9 cellular contexts compared by ENCODE assay signal in the genomic region with DNA sequence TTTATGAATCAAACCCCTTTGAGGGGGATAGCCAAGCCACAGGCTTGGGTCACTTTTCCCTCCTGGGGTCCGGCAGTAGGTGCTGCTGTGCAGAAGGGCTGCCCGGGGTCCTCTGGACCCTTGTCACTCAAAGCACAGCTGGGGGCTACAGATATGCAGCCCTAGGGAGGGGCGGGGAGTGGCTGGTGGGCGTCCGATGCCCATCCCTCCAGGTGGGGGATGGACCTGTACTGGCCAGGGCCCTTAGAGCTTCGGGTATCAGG. TPM values are rescaled to one million over a fixed set of nuclear protein-coding genes. Genes with fewer than 3 reads are reported as not detected.
DNase-seq lines count a peak whose midpoint lies in the region; ATAC-seq and TF ChIP-seq lines count a peak whose summit lies in the region.
"Had no signal": no experiment of that assay in that cellular context is flagged by ENCODE, and none has a peak within 500 bp of the region (broad histone marks: within the 10 kb centered on the region; RNA-seq: fewer than 3 reads in every experiment).

No MANE protein-coding gene starts in this region.

- H3K9ac ChIP-seq in mucosa of stomach (ENCODE audit: low read length) = peak overlapping the region; percentile 66

- ATAC-seq in heart right ventricle = no peak
- ATAC-seq in Right ventricle myocardium superior (ENCODE audit: poor library complexity) = no peak
- ATAC-seq in central memory CD8-positive, alpha-beta T cell (replicated peaks; ENCODE audit: extremely low read depth, poor library complexity, severe bottlenecking) = no peak
- ATAC-seq in aorta (ENCODE audit: low FRiP score) = no peak
- ATAC-seq in left lobe of liver = no peak

- DNase-seq in heart right ventricle = no peak
- DNase-seq in Right ventricle myocardium superior = no peak
- DNase-seq in central memory CD8-positive, alpha-beta T cell (ENCODE audit: low spot score in 2 of 2) = no peak
- no peak for DNase-seq in aorta
- no peak for DNase-seq in left lobe of liver (ENCODE audit: low spot score)
- no peak for DNase-seq in NCI-H774 (lab: John Stamatoyannopoulos, UW)
- no peak for DNase-seq in WERI-Rb-1
- DNase-seq: DND-41 had no signal

- H3K9me3 ChIP-seq in heart right ventricle = no peaks in the 10 kb centered on the region
- H3K9me3 ChIP-seq in mucosa of stomach (ENCODE audit: control insufficient read depth, low read length) = no peaks in the 10 kb centered on the region
- H3K9me3 ChIP-seq in aorta (ENCODE audit: control insufficient read depth, low read length) = no peaks in the 10 kb centered on the region
- no peaks in the 10 kb centered on the region for H3K9me3 ChIP-seq in WERI-Rb-1 (ENCODE audit: severe bottlenecking)

- no peaks in the 10 kb centered on the region for H3K27me3 Mint-ChIP-seq in central memory CD8-positive, alpha-beta T cell

- peak overlapping the region; percentile 74 for H3K4me3 Mint-ChIP-seq in central memory CD8-positive, alpha-beta T cell

- H3K36me3 Mint-ChIP-seq in central memory CD8-positive, alpha-beta T cell (ENCODE audit: insufficient read depth) = peaks cover 11% of the 10 kb centered on the region

- no peak for TF ChIP-seq CTCF in heart right ventricle (IDR thresholded peaks at IDR 0.05)
- TF ChIP-seq CTCF in WERI-Rb-1 (IDR thresholded peaks at IDR 0.05; ENCODE audit: low read depth, low read length) = no peak

- peak overlapping the region; percentile 35 for H3K27ac Mint-ChIP-seq in central memory CD8-positive, alpha-beta T cell (ENCODE audit: low read depth)

- H3K4me1 ChIP-seq in heart right ventricle (peaks cover 34 to 86% (median 70%) of the 10 kb centered on the region in 9 donors), mucosa of stomach (ENCODE audit: control insufficient read depth, insufficient read depth, low read length) (peaks cover 61% of the 10 kb centered on the region), aorta (ENCODE audit: control insufficient read depth in 1 of 2, insufficient read depth in 2 of 2, low read length in 2 of 2) (no peaks in the 10 kb centered on the region)

- H3K4me3 ChIP-seq in heart right ventricle (peak overlapping the region; percentile 54 to 71 (median 62)), mucosa of stomach (ENCODE audit: low read length) (no peak overlapping the region), aorta (ENCODE audit: low read length in 2 of 2) (peak overlapping the region; percentile 73 to 84), WERI-Rb-1 (ENCODE audit: low read depth, low read length) (no peak overlapping the region)

- H3K27ac ChIP-seq in heart right ventricle (peak overlapping the region in 9 of 10 donors; percentile 76 to 88 (median 83)), aorta (ENCODE audit: low read depth in 1 of 2, low read length in 2 of 2) (peak overlapping the region; percentile 85 to 92), WERI-Rb-1 (no peak overlapping the region)

- H3K9me3 Mint-ChIP-seq in central memory CD8-positive, alpha-beta T cell = no peaks in the 10 kb centered on the region

- H3K36me3 ChIP-seq in heart right ventricle (peaks cover 0 to 17% (median 0%) of the 10 kb centered on the region in 9 donors), mucosa of stomach (ENCODE audit: control insufficient read depth, insufficient read depth, low read length) (no peaks in the 10 kb centered on the region), aorta (ENCODE audit: control insufficient read depth in 1 of 2, insufficient read depth in 2 of 2, low read length in 1 of 2) (no peaks in the 10 kb centered on the region), WERI-Rb-1 (no peaks in the 10 kb centered on the region)

- WGBS in heart right ventricle, 2 donors = 31 to 36% methylated on average over 6 of the region's 6 CpGs
- 0 to 3% methylated on average over 6 of the region's 6 CpGs for WGBS in aorta, 2 donors

- intact Hi-C loops in heart right ventricle (cut with DNase I) (no loop called here), Right ventricle myocardium superior (cut with DNase I) (no loop called here), aorta (cut with DNase I) (loop anchor here in 1 of 2 donors (5.0 kb wide), 1 partner anchor 55 kb away; a partner anchor contains a TSS)

- H3K27me3 ChIP-seq in heart right ventricle = no peaks in the 10 kb centered on the region
- peaks cover 14% of the 10 kb centered on the region for H3K27me3 ChIP-seq in mucosa of stomach (ENCODE audit: control insufficient read depth, insufficient read depth, low read length)
- no peaks in the 10 kb centered on the region for H3K27me3 ChIP-seq in aorta (ENCODE audit: control insufficient read depth in 1 of 2, insufficient read depth in 2 of 2, low read length in 1 of 2)
- no peaks in the 10 kb centered on the region for H3K27me3 ChIP-seq in WERI-Rb-1 (ENCODE audit: insufficient read depth, low read depth, severe bottlenecking)

- H3K4me1 Mint-ChIP-seq in central memory CD8-positive, alpha-beta T cell = peaks cover 17% of the 10 kb centered on the region

RNA-seq across cellular contexts. Expression of a gene that starts 0.6 kb away (rescaled TPM):
- 10 to 100 TPM in 1 of 10 donors, 1 to 10 TPM in 9; 3.1 to 14.7 (median 5.8) TPM for total RNA-seq in heart right ventricle
- 10 to 100 TPM in 1 of 2 donors, 1 to 10 TPM in 1; 7.7 to 27.9 TPM for polyA plus RNA-seq in heart right ventricle
- 5.7 TPM for total RNA-seq in Right ventricle myocardium superior
- 100 to 1,000 TPM in 1 of 2 donors, 10 to 100 TPM in 1; 67.0 to 120 TPM for total RNA-seq in aorta
- 10 to 100 TPM; 21.7 to 51.3 TPM for polyA plus RNA-seq in aorta
- total RNA-seq in left lobe of liver = 22.3 TPM

RNA-seq across cellular contexts. Expression of a gene that starts 21.1 kb away (rescaled TPM):
- total RNA-seq in heart right ventricle (10 to 100 TPM; 44.2 to 75.0 (median 55.6) TPM), Right ventricle myocardium superior (74.0 TPM), aorta (10 to 100 TPM; 23.6 to 25.5 TPM), left lobe of liver (41.0 TPM)
- polyA plus RNA-seq in heart right ventricle (100 to 1,000 TPM; 136 to 288 TPM), aorta (10 to 100 TPM; 41.7 to 65.2 TPM)

RNA-seq across cellular contexts. Expression of a gene that starts 44.1 kb away (rescaled TPM):
- total RNA-seq in heart right ventricle = 10 to 100 TPM in 5 of 10 donors, 1 to 10 TPM in 5; 6.5 to 21.8 (median 10.1) TPM
- polyA plus RNA-seq in heart right ventricle = 10 to 100 TPM; 11.9 to 17.0 TPM
- 11.6 TPM for total RNA-seq in Right ventricle myocardium superior
- total RNA-seq in aorta = 10 to 100 TPM; 42.6 to 60.1 TPM
- 10 to 100 TPM; 15.3 to 38.8 TPM for polyA plus RNA-seq in aorta
- total RNA-seq in left lobe of liver = 9.6 TPM

RNA-seq across cellular contexts. Expression of a gene that starts 53.4 kb away (rescaled TPM):
- total RNA-seq in heart right ventricle (10 to 100 TPM; 51.4 to 76.7 (median 72.5) TPM), Right ventricle myocardium superior (76.8 TPM), aorta (10 to 100 TPM; 22.7 to 26.6 TPM), left lobe of liver (57.0 TPM)
- polyA plus RNA-seq in heart right ventricle (10 to 100 TPM; 29.0 to 52.1 TPM), aorta (10 to 100 TPM; 16.0 to 19.1 TPM)

RNA-seq across cellular contexts. Expression of a gene that starts 56.4 kb away (rescaled TPM):
- total RNA-seq in heart right ventricle (10 to 100 TPM in 8 of 10 donors, 1 to 10 TPM in 2; 9.0 to 16.9 (median 14.9) TPM), Right ventricle myocardium superior (14.6 TPM), aorta (10 to 100 TPM; 37.3 to 72.6 TPM), left lobe of liver (1.6 TPM)
- polyA plus RNA-seq in heart right ventricle (10 to 100 TPM in 1 of 2 donors, 1 to 10 TPM in 1; 6.9 to 13.1 TPM), aorta (10 to 100 TPM; 12.3 to 21.3 TPM)

Comparison
In these comparisons a context has a peak if more than half of its experiments do, and no peak if none do; other contexts are left out.
1. H3K4me3 ChIP-seq: peak in heart right ventricle (10 of 10) and aorta (2 of 2); none in mucosa of stomach (single experiment) and WERI-Rb-1 (single experiment).